18 cellular contexts compared by ENCODE assay signal in the genomic region with DNA sequence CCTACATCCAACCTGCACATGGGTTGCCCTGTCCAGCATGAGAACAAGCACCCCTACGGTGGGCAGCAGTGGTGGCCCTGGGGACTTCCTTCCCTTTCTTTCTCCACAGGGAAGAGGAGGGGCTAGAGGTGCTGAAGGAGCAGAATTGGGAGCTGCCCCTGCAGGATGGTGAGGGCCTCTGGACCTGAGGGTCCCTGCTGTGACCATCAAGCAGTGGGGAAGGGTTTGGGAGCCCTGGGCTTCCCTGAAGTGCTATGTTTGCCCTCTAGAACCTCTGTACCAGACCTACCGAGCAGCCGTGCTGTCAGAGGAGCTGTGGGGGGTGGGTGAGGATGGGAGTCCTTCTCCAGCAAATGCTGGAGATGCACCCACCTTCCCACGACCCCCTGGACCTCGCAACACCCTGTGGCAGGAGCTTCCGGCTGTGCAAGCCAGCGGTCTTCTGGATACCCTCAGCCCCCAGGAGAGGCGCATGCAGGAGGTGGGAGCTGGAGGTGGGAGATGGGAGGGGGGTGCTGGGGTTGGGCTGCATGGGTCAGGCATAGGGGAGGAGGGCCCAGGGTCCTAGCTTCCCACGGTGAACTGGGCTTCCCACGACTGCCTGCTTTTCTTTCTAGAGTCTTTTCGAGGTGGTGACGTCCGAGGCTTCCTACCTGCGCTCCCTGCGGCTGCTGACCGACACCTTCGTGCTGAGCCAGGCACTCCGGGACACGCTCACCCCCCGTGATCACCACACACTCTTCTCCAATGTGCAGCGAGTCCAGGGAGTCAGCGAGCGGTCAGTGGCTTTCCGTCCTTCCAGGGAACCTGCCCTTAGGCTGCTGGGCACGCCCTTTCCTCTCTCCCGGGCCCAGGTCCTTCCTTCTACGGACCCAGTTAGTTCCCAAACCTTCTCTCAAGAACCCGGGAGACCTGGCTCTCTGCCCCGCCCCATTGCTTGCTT. TPM values are rescaled to one million over a fixed set of nuclear protein-coding genes. Genes with fewer than 3 reads are reported as not detected.
DNase-seq lines count a peak whose midpoint lies in the region; ATAC-seq and TF ChIP-seq lines count a peak whose summit lies in the region.
"Had no signal": no experiment of that assay in that cellular context is flagged by ENCODE, and none has a peak within 500 bp of the region (broad histone marks: within the 10 kb centered on the region; RNA-seq: fewer than 3 reads in every experiment).

No MANE protein-coding gene starts in this region.

- 11 to 25% methylated on average over 13 of the region's 29 CpGs for WGBS in esophagus squamous epithelium, 2 donors
- WGBS in mesendoderm (ENCODE audit: extremely low coverage, insufficient coverage, low lambda C conversion rate): no CpG with 5 or more reads among the region's 29 CpGs

- no peak overlapping the region for H2BK120ac ChIP-seq in mesendoderm (ENCODE audit: low read depth, low read length)

- no peaks in the 10 kb centered on the region for H3K79me2 ChIP-seq in mesendoderm (ENCODE audit: control insufficient read depth, insufficient read depth, low read length)

- no peaks in the 10 kb centered on the region for H3K9me3 Mint-ChIP-seq in type B pancreatic cell
- H3K9me3 Mint-ChIP-seq: activated naive CD8-positive, alpha-beta T cell treated with anti-CD3 and anti-CD28 coated beads, Interleukin-2, amount 10 ng/mL, durations not matched to agents 7 days and 5 days; naive thymus-derived CD4-positive, alpha-beta T cell had no signal

- ATAC-seq in Right ventricle myocardium superior (ENCODE audit: poor library complexity) (no peak), GM18909 (IDR thresholded peaks at IDR 0.05; ENCODE audit: poor library complexity, unreplicated experiment) (no peak), left colon (no peak)
- ATAC-seq: naive thymus-derived CD4-positive, alpha-beta T cell had no signal

- H3K4me3 ChIP-seq in cardiac muscle cell: peak overlapping the region; percentile 17
- peak overlapping the region in 3 of 4 donors; percentile 12 to 29 (median 22) for H3K4me3 ChIP-seq in esophagus squamous epithelium
- H3K4me3 ChIP-seq in mesendoderm (ENCODE audit: low read length): peak overlapping the region; percentile 32
- H3K4me3 ChIP-seq: A549, spleen had no signal

- peak overlapping the region; percentile 76 for H3K4me2 ChIP-seq in mesendoderm (ENCODE audit: low read length)
- H3K4me2 ChIP-seq: A549, KMS-11 had no signal

- DNase-seq in cardiac muscle cell (ENCODE audit: low read depth in 1 of 2, low spot score in 1 of 2): peak in 1 of 2 donors; percentile 18
- DNase-seq in Right ventricle myocardium superior: no peak
- DNase-seq in esophagus squamous epithelium (lab: John Stamatoyannopoulos, UW): no peak
- DNase-seq in mesendoderm: no peak
- DNase-seq in type B pancreatic cell (ENCODE audit: extremely low spot score, unreplicated experiment): no peak
- DNase-seq in UCSD-AML1 (lab: John Stamatoyannopoulos, UW; ENCODE audit: unreplicated experiment): no peak
- no peak for DNase-seq in left colon
- DNase-seq: activated CD4-positive, CD25-positive, alpha-beta regulatory T cell treated with anti-CD3 and anti-CD28 coated beads, Interleukin-2, amount 50 U/mL, for 72 hours; activated naive CD8-positive, alpha-beta T cell treated with anti-CD3 and anti-CD28 coated beads, Interleukin-2, amount 10 ng/mL, durations not matched to agents 7 days and 5 days; GDM1; naive thymus-derived CD4-positive, alpha-beta T cell; NCI-H1417 treated with DMSO at 0.1 percent for 48 hours; NCI-H510A treated with DMSO at 0.1 percent for 48 hours; spleen had no signal

- H3K36me3 Mint-ChIP-seq in type B pancreatic cell: no peaks in the 10 kb centered on the region
- H3K36me3 Mint-ChIP-seq: activated naive CD8-positive, alpha-beta T cell treated with anti-CD3 and anti-CD28 coated beads, Interleukin-2, amount 10 ng/mL, durations not matched to agents 7 days and 5 days; naive thymus-derived CD4-positive, alpha-beta T cell had no signal

- no peaks in the 10 kb centered on the region for H3K79me1 ChIP-seq in mesendoderm (ENCODE audit: low read length)

- H3K27ac Mint-ChIP-seq in type B pancreatic cell: no peak overlapping the region
- H3K27ac Mint-ChIP-seq: activated naive CD8-positive, alpha-beta T cell treated with anti-CD3 and anti-CD28 coated beads, Interleukin-2, amount 10 ng/mL, durations not matched to agents 7 days and 5 days; naive thymus-derived CD4-positive, alpha-beta T cell had no signal

- peak overlapping the region; percentile 82 for H3K4me3 Mint-ChIP-seq in type B pancreatic cell
- H3K4me3 Mint-ChIP-seq: activated naive CD8-positive, alpha-beta T cell treated with anti-CD3 and anti-CD28 coated beads, Interleukin-2, amount 10 ng/mL, durations not matched to agents 7 days and 5 days; naive thymus-derived CD4-positive, alpha-beta T cell had no signal

- no peak overlapping the region for H2BK5ac ChIP-seq in mesendoderm (ENCODE audit: low read length)

- intact Hi-C loops in Right ventricle myocardium superior (cut with DNase I) (no loop called here), esophagus squamous epithelium (cut with DNase I) (no loop called here), left colon (cut with DNase I, micrococcal nuclease) (no loop called here)

- no peak overlapping the region for H3K4ac ChIP-seq in mesendoderm (ENCODE audit: low read depth, low read length)

- no peak overlapping the region for H2BK15ac ChIP-seq in mesendoderm (replicated peaks; ENCODE audit: low read depth)

- H4K8ac ChIP-seq in mesendoderm (ENCODE audit: low read depth, low read length): no peak overlapping the region

- TF ChIP-seq POLR2A in esophagus squamous epithelium (IDR thresholded peaks at IDR 0.05): no peak

- H4K5ac ChIP-seq in mesendoderm (ENCODE audit: low read length): no peak overlapping the region

- H3K18ac ChIP-seq in mesendoderm (ENCODE audit: low read length): no peak overlapping the region

- peaks cover 74% of the 10 kb centered on the region for H3K27me3 Mint-ChIP-seq in type B pancreatic cell

- H3K36me3 ChIP-seq in cardiac muscle cell: no peaks in the 10 kb centered on the region
- H3K36me3 ChIP-seq in esophagus squamous epithelium: no peaks in the 10 kb centered on the region
- H3K36me3 ChIP-seq in mesendoderm (ENCODE audit: control insufficient read depth, insufficient read depth, low read length): no peaks in the 10 kb centered on the region

- H3K4me1 Mint-ChIP-seq in type B pancreatic cell (ENCODE audit: unreplicated experiment): peaks cover 4% of the 10 kb centered on the region
- H3K4me1 Mint-ChIP-seq: activated naive CD8-positive, alpha-beta T cell treated with anti-CD3 and anti-CD28 coated beads, Interleukin-2, amount 10 ng/mL, durations not matched to agents 7 days and 5 days had no signal

- H3K23ac ChIP-seq in mesendoderm (ENCODE audit: low read length): no peak overlapping the region

- H3K27ac ChIP-seq in cardiac muscle cell: no peak overlapping the region
- no peak overlapping the region for H3K27ac ChIP-seq in esophagus squamous epithelium
- no peak overlapping the region for H3K27ac ChIP-seq in mesendoderm (ENCODE audit: low read depth, low read length)
- H3K27ac ChIP-seq: A549, KMS-11, spleen had no signal

- H3K27me3 ChIP-seq in cardiac muscle cell: peaks cover 34% of the 10 kb centered on the region
- peaks cover 0 to 88% (median 3%) of the 10 kb centered on the region in 4 donors for H3K27me3 ChIP-seq in esophagus squamous epithelium
- peaks cover 5% of the 10 kb centered on the region for H3K27me3 ChIP-seq in mesendoderm (ENCODE audit: insufficient read depth, low read length, poor library complexity)

- H3K4me1 ChIP-seq in cardiac muscle cell (ENCODE audit: low read depth) (peaks cover 19% of the 10 kb centered on the region), esophagus squamous epithelium (peaks cover 8 to 23% (median 9%) of the 10 kb centered on the region in 3 donors), mesendoderm (ENCODE audit: control insufficient read depth, low read depth, low read length) (peaks cover 10% of the 10 kb centered on the region)
- H3K4me1 ChIP-seq: A549 had no signal

- no peak overlapping the region for H2AK5ac ChIP-seq in mesendoderm (ENCODE audit: low read length)

- peak overlapping the region; percentile 78 for H3K56ac ChIP-seq in mesendoderm (ENCODE audit: low read length)

- H3K9ac ChIP-seq in mesendoderm (ENCODE audit: low read length): peak overlapping the region; percentile 54
- H3K9ac ChIP-seq: KMS-11 had no signal

- H3K9me3 ChIP-seq in cardiac muscle cell (ENCODE audit: low read depth) (no peaks in the 10 kb centered on the region), esophagus squamous epithelium (no peaks in the 10 kb centered on the region)
- H3K9me3 ChIP-seq: A549, spleen had no signal

- no peak for TF ChIP-seq CTCF in cardiac muscle cell (IDR thresholded peaks at IDR 0.05; ENCODE audit: low read depth, low read length)
- no peak for TF ChIP-seq CTCF in esophagus squamous epithelium (IDR thresholded peaks at IDR 0.05)
- no peak for TF ChIP-seq CTCF in type B pancreatic cell (conservative IDR thresholded peaks at IDR 0.05)

RNA-seq across cellular contexts. Expression of gene ARHGEF15, which starts 5.0 kb away (rescaled TPM):
- total RNA-seq in cardiac muscle cell (1.1 and 3.0 TPM in 2 replicates), Right ventricle myocardium superior (17.2 TPM), esophagus squamous epithelium (1 to 10 TPM in 3 of 4 donors, under 1 TPM in 1; 0.27 to 7.6 (median 2.9) TPM), type B pancreatic cell (ENCODE audit: low replicate concordance) (0.24 TPM in 1 of 2 replicates, not detected in the other), left colon (1 to 10 TPM; 1.7 to 2.6 TPM)
- polyA plus RNA-seq in cardiac muscle cell: 0.17 and 0.73 TPM in 2 replicates
- polyA plus RNA-seq in mesendoderm (2013, experiment 1 of 2): 1.6 TPM
- polyA plus RNA-seq in mesendoderm (2013, experiment 2 of 2): 1.3 TPM
- total RNA-seq: activated naive CD8-positive, alpha-beta T cell treated with anti-CD3 and anti-CD28 coated beads, Interleukin-2, amount 10 ng/mL, durations not matched to agents 7 days and 5 days; naive thymus-derived CD4-positive, alpha-beta T cell had no signal
- polyA plus RNA-seq: A549; naive thymus-derived CD4-positive, alpha-beta T cell had no signal

RNA-seq across cellular contexts. Expression of gene SLC25A35, which starts 19.9 kb away (rescaled TPM):
- total RNA-seq in cardiac muscle cell: 3.5 and 9.5 TPM in 2 replicates
- 6.0 and 7.9 TPM in 2 replicates for polyA plus RNA-seq in cardiac muscle cell
- 1.00 TPM for total RNA-seq in Right ventricle myocardium superior
- 1 to 10 TPM in 2 of 4 donors, under 1 TPM in 2; 0.29 to 1.3 (median 1.1) TPM for total RNA-seq in esophagus squamous epithelium
- 1.6 TPM for polyA plus RNA-seq in mesendoderm (2013, experiment 1 of 2)
- polyA plus RNA-seq in mesendoderm (2013, experiment 2 of 2): 2.0 TPM
- total RNA-seq in type B pancreatic cell (ENCODE audit: low replicate concordance): 4.0 and 5.6 TPM in 2 replicates
- total RNA-seq in left colon: 10 to 100 TPM in 1 of 2 donors, 1 to 10 TPM in 1; 7.2 to 11.8 TPM

RNA-seq across cellular contexts. Expression of gene ODF4, which starts 24.6 kb away (rescaled TPM):
- total RNA-seq in cardiac muscle cell (not detected in 2 replicates), Right ventricle myocardium superior (not detected), esophagus squamous epithelium (not detected), type B pancreatic cell (ENCODE audit: low replicate concordance) (not detected in 2 replicates), left colon (not detected)
- not detected in 2 replicates for polyA plus RNA-seq in cardiac muscle cell
- not detected for polyA plus RNA-seq in mesendoderm (2013, experiment 1 of 2)
- not detected for polyA plus RNA-seq in mesendoderm (2013, experiment 2 of 2)
- total RNA-seq: activated naive CD8-positive, alpha-beta T cell treated with anti-CD3 and anti-CD28 coated beads, Interleukin-2, amount 10 ng/mL, durations not matched to agents 7 days and 5 days; kidney epithelial cell; naive thymus-derived CD4-positive, alpha-beta T cell; spleen had no signal
- polyA plus RNA-seq: A549; naive thymus-derived CD4-positive, alpha-beta T cell; spleen had no signal

RNA-seq across cellular contexts. Expression of gene RANGRF, which starts 26.6 kb away (rescaled TPM):
- total RNA-seq in cardiac muscle cell (40.0 and 43.6 TPM in 2 replicates), Right ventricle myocardium superior (23.2 TPM), esophagus squamous epithelium (10 to 100 TPM in 3 of 4 donors, 1 to 10 TPM in 1; 7.8 to 15.4 (median 12.6) TPM), type B pancreatic cell (ENCODE audit: low replicate concordance) (21.9 and 30.9 TPM in 2 replicates), left colon (10 to 100 TPM; 11.8 to 13.4 TPM)
- polyA plus RNA-seq in cardiac muscle cell: 75.5 and 89.2 TPM in 2 replicates
- 47.3 TPM for polyA plus RNA-seq in mesendoderm (2013, experiment 1 of 2)
- polyA plus RNA-seq in mesendoderm (2013, experiment 2 of 2): 46.1 TPM
